Comparison of ENCODE assay signal across 16 cellular contexts in genomic region chr17:44788139-44788538, GRCh38. TPM values are rescaled to one million over a fixed set of nuclear protein-coding genes. Genes with fewer than 3 reads are reported as not detected.
"Had no signal": no experiment of that assay in that cellular context is flagged by ENCODE, and none has a peak within 500 bp of the region (broad histone marks: within the 10 kb centered on the region; RNA-seq: fewer than 3 reads in every experiment).

No MANE protein-coding gene starts in this region.

- DNase-seq: activated CD4-positive, alpha-beta memory T cell treated with anti-CD3 and anti-CD28 coated beads, Interleukin-2, amount 10 ng/mL, durations not matched to agents 7 days and 5 days; activated CD4-positive, alpha-beta T cell treated with anti-CD3 and anti-CD28 coated beads for 36 hours; activated CD8-positive, alpha-beta memory T cell treated with anti-CD3 and anti-CD28 coated beads, Interleukin-2, amount 50 U/mL, for 4 hours; activated naive CD4-positive, alpha-beta T cell treated with anti-CD3 and anti-CD28 coated beads for 36 hours; effector memory CD4-positive, alpha-beta T cell; natural killer cell; nucleus accumbens; stimulated activated CD4-positive, alpha-beta T cell treated with anti-CD3 and anti-CD28 coated beads, Interleukin-2, amount 100 ng/mL, for 48 hours; stimulated activated naive CD4-positive, alpha-beta T cell treated with Interleukin-2 at 50 U/mL for 16 hours; T1000; WERI-Rb-1 had no signal

- ATAC-seq: activated CD4-positive, alpha-beta T cell treated with anti-CD3 and anti-CD28 coated beads for 36 hours; natural killer cell had no signal

- H3K27me3 ChIP-seq: upper lobe of left lung had no signal

- H3K36me3 ChIP-seq: prostate gland, suprapubic skin, upper lobe of left lung, WERI-Rb-1 had no signal

- H3K4me1 ChIP-seq: prostate gland, suprapubic skin had no signal

- H3K27ac ChIP-seq: prostate gland, suprapubic skin, upper lobe of left lung, WERI-Rb-1 had no signal

- H3K4me3 ChIP-seq: prostate gland, suprapubic skin, upper lobe of left lung had no signal

- H3K9me3 ChIP-seq: prostate gland, suprapubic skin, upper lobe of left lung had no signal

RNA-seq across cellular contexts. Expression of gene HIGD1B, which starts 59.5 kb away (rescaled TPM):
- total RNA-seq: activated CD4-positive, alpha-beta memory T cell treated with anti-CD3 and anti-CD28 coated beads, Interleukin-2, amount 10 ng/mL, durations not matched to agents 7 days and 5 days; activated CD4-positive, alpha-beta T cell treated with anti-CD3 and anti-CD28 coated beads for 36 hours; activated naive CD4-positive, alpha-beta T cell treated with anti-CD3 and anti-CD28 coated beads for 36 hours; activated T-helper 1 cell treated with anti-CD3 and anti-CD28 coated beads, Interleukin-12 subunit alpha, Interleukin-12 subunit beta, Interleukin-2, Interleukin-4 antibody, amounts not matched to agents 30 ng/mL and 10 ng/mL and 1 ng/mL, durations not matched to agents 14 hours and 24 hours and 36 hours; fibroblast of villous mesenchyme; natural killer cell; prostate gland; suprapubic skin had no signal
